Comparison of ENCODE assay signal across 20 cellular contexts in genomic region chr6:138113588-138114210, GRCh38.
"Had no signal": no experiment of that assay in that cellular context is flagged by ENCODE, and none has a peak within 500 bp of the region (broad histone marks: within the 10 kb centered on the region; RNA-seq: fewer than 3 reads in every experiment).

No MANE protein-coding gene starts in this region.

- H3K27me3 ChIP-seq: upper lobe of left lung, uterus had no signal

- H3K9me3 Mint-ChIP-seq: naive thymus-derived CD4-positive, alpha-beta T cell; stimulated activated memory B cell treated with anti-CD40 and anti-IgM and Interleukin-4, amounts not matched to agents 10 μg/mL and 1 μg/mL and 100 μg/mL, for 72 hours; stimulated activated naive CD8-positive, alpha-beta T cell treated with anti-CD3 and anti-CD28 coated beads, Interleukin-15, Interleukin-2, amounts not matched to agents 100 ng/mL and 50 ng/mL, for 24 hours had no signal

- H3K4me3 ChIP-seq: esophagus squamous epithelium, gastroesophageal sphincter, psoas muscle, spleen, tibial artery, upper lobe of left lung, uterus had no signal

- H3K27ac ChIP-seq: esophagus squamous epithelium, gastroesophageal sphincter, neutrophil, psoas muscle, spleen, tibial artery, upper lobe of left lung, uterus had no signal

- H3K36me3 Mint-ChIP-seq: naive thymus-derived CD4-positive, alpha-beta T cell; stimulated activated memory B cell treated with anti-CD40 and anti-IgM and Interleukin-4, amounts not matched to agents 10 μg/mL and 1 μg/mL and 100 μg/mL, for 72 hours had no signal

- H3K4me3 Mint-ChIP-seq: naive thymus-derived CD4-positive, alpha-beta T cell; stimulated activated memory B cell treated with anti-CD40 and anti-IgM and Interleukin-4, amounts not matched to agents 10 μg/mL and 1 μg/mL and 100 μg/mL, for 72 hours; stimulated activated naive CD8-positive, alpha-beta T cell treated with anti-CD3 and anti-CD28 coated beads, Interleukin-15, Interleukin-2, amounts not matched to agents 100 ng/mL and 50 ng/mL, for 24 hours had no signal

- DNase-seq: esophagus squamous epithelium; glutamatergic neuron; islet precursor cell; mammary epithelial cell; naive thymus-derived CD4-positive, alpha-beta T cell; psoas muscle; retina; spleen; stimulated activated CD4-positive, alpha-beta T cell treated with anti-CD3 and anti-CD28 coated beads, Interleukin-15, amount 100 ng/mL, for 24 hours; stimulated activated CD4-positive, alpha-beta T cell treated with anti-CD3 and anti-CD28 coated beads, Interleukin-1b, Interleukin-23, amount 100 ng/mL, for 48 hours; stimulated activated CD4-positive, alpha-beta T cell treated with anti-CD3 and anti-CD28 coated beads, Interleukin-4, amount 100 ng/mL, for 24 hours; tibial artery; upper lobe of left lung; uterus had no signal

- H3K27ac Mint-ChIP-seq: stimulated activated memory B cell treated with anti-CD40 and anti-IgM and Interleukin-4, amounts not matched to agents 10 μg/mL and 1 μg/mL and 100 μg/mL, for 72 hours; stimulated activated naive CD8-positive, alpha-beta T cell treated with anti-CD3 and anti-CD28 coated beads, Interleukin-15, Interleukin-2, amounts not matched to agents 100 ng/mL and 50 ng/mL, for 24 hours had no signal

- H3K4me1 ChIP-seq: upper lobe of left lung, uterus had no signal

- H3K9me3 ChIP-seq: esophagus squamous epithelium, gastroesophageal sphincter, neutrophil, psoas muscle, spleen, tibial artery, upper lobe of left lung, uterus had no signal

- H3K36me3 ChIP-seq: esophagus squamous epithelium, gastroesophageal sphincter, neutrophil, spleen, tibial artery, upper lobe of left lung, uterus had no signal

- ATAC-seq: gastroesophageal sphincter; left lobe of liver; naive thymus-derived CD4-positive, alpha-beta T cell; psoas muscle; sciatic nerve; stimulated activated memory B cell treated with anti-CD40 and anti-IgM and Interleukin-4, amounts not matched to agents 10 μg/mL and 1 μg/mL and 100 μg/mL, for 72 hours had no signal
